In the genomic region with DNA sequence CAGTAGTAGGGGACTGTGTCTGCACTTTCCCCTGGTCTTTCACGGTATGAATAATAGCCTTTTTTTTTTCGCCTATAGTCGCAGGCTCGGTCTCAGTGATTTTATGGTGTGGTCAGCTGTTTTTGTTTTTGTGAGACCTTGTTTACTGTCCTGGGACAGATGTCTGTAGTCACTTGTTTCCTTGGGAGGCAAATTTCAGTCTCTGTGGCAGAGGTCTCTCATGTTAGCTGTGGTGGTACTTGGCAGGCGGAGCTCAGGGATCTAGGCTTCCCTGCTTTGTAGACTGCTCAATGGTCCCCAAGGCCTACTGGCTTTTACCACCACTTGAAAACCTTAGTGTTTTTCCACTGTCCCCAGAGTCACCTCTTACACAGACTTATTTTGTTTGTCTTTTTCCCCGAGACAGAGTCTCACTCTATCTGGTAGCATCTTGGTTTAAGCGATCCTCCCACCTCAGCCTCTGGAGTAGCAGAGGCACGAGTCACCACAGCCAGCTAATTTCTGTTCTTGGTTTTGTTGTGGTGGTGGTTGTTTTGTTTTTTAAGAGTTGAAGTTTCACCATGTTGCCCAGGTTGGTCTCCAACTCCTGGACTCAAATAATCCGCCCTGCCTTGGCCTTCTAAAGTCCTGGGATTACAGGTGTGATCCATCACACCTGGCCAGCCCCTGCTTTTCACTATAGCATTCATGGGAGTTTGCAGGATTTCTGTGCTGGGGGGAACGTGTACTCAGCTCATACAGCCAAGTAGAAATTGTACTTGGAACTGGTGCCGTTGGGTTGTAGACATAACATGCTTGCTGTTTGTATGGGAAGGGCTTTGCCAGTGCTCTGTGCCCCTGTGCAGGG, we compare ENCODE assay signal across 9 cellular contexts. TPM values are rescaled to one million over a fixed set of nuclear protein-coding genes. Genes with fewer than 3 reads are reported as not detected.
DNase-seq lines count a peak whose midpoint lies in the region; ATAC-seq, FAIRE-seq and TF ChIP-seq lines count a peak whose summit lies in the region.
"Had no signal": no experiment of that assay in that cellular context is flagged by ENCODE, and none has a peak within 500 bp of the region (broad histone marks: within the 10 kb centered on the region; RNA-seq: fewer than 3 reads in every experiment).

No MANE protein-coding gene starts in this region.

- H3K9me3 ChIP-seq in AG04450 (ENCODE audit: control insufficient read depth, insufficient read depth, low read length) (peaks cover 3% of the 10 kb centered on the region; the same call in 1 of the 2 replicates), HUES6 (ENCODE audit: control insufficient read depth, insufficient read depth, low read depth, low read length) (no peaks in the 10 kb centered on the region; the same call in 1 of the 2 replicates), astrocyte (ENCODE audit: insufficient read depth, low read depth, low read length) (no peaks in the 10 kb centered on the region), neuron (ENCODE audit: low read length) (no peaks in the 10 kb centered on the region)

- H3K36me3 ChIP-seq in HUES6 (ENCODE audit: control insufficient read depth, insufficient read depth, low read length) (no peaks in the 10 kb centered on the region), astrocyte (ENCODE audit: insufficient read depth, low read length) (no peaks in the 10 kb centered on the region), neuron (ENCODE audit: insufficient read depth, low read length) (no peaks in the 10 kb centered on the region)

- H3K27ac ChIP-seq in AG04450 (ENCODE audit: low read depth, low read length) (peak overlapping the region; percentile 82), HUES6 (ENCODE audit: low read depth, low read length) (no peak overlapping the region), astrocyte (ENCODE audit: low read depth, low read length) (peak overlapping the region; percentile 33)

- TF ChIP-seq CTCF in AG04450 (IDR thresholded peaks at IDR 0.05; ENCODE audit: low read depth, low read length) (no peak), astrocyte (IDR thresholded peaks at IDR 0.05; ENCODE audit: insufficient read depth, low read depth, low read length) (no peak), type B pancreatic cell (conservative IDR thresholded peaks at IDR 0.05) (no peak)

- CTCF ChIA-PET in AG04450 (lab: Charles Lee) = interaction anchor here (0.6 kb wide), 1 partner anchor 53 kb away, joined by 3 read pairs; no protein-coding TSS in a partner anchor

- peak overlapping the region; percentile 61 for H3K4me2 ChIP-seq in astrocyte (ENCODE audit: low read length)

- peaks cover 11% of the 10 kb centered on the region for H3K4me1 ChIP-seq in HUES6 (ENCODE audit: control insufficient read depth, insufficient read depth, low read length)
- peaks cover 28% of the 10 kb centered on the region for H3K4me1 ChIP-seq in astrocyte (ENCODE audit: insufficient read depth, low read length)
- H3K4me1 ChIP-seq in neuron (ENCODE audit: insufficient read depth, low read length) = peaks cover 20% of the 10 kb centered on the region

- no peaks in the 10 kb centered on the region for H4K20me1 ChIP-seq in astrocyte (ENCODE audit: insufficient read depth, low read length)

- H3K27ac Mint-ChIP-seq in astrocyte (ENCODE audit: unreplicated experiment) = no peak overlapping the region
- no peak overlapping the region for H3K27ac Mint-ChIP-seq in type B pancreatic cell
- H3K27ac Mint-ChIP-seq: brain had no signal

- no peak for DNase-seq in AG04450 (ENCODE audit: low read depth, low spot score)
- no peak for DNase-seq in astrocyte (ENCODE audit: low read depth)
- DNase-seq in type B pancreatic cell (ENCODE audit: extremely low spot score, unreplicated experiment) = no peak
- no peak for DNase-seq in NCI-H1694 (lab: John Stamatoyannopoulos, UW)
- no peak for DNase-seq in SIG-M5 treated with dmso at 0.1 percent for 504 hours (lab: John Stamatoyannopoulos, UW; ENCODE audit: unreplicated experiment)

- H3K36me3 Mint-ChIP-seq in astrocyte (ENCODE audit: low read depth, unreplicated experiment) = no peaks in the 10 kb centered on the region
- no peaks in the 10 kb centered on the region for H3K36me3 Mint-ChIP-seq in type B pancreatic cell
- H3K36me3 Mint-ChIP-seq: brain had no signal

- H2AFZ ChIP-seq in astrocyte (ENCODE audit: low read depth, low read length) = no peak overlapping the region
- no peak overlapping the region for H2AFZ ChIP-seq in neuron (ENCODE audit: low read depth, low read length)

- H3K9ac ChIP-seq in HUES6 (ENCODE audit: low read length) (no peak overlapping the region), astrocyte (ENCODE audit: low read length) (peak overlapping the region; percentile 11)

- H3K4me1 Mint-ChIP-seq in astrocyte (ENCODE audit: low read depth, unreplicated experiment) (peaks cover 8% of the 10 kb centered on the region), type B pancreatic cell (ENCODE audit: unreplicated experiment) (peaks cover 19% of the 10 kb centered on the region)

- peaks cover 2% of the 10 kb centered on the region for H3K9me3 Mint-ChIP-seq in astrocyte (ENCODE audit: unreplicated experiment)
- no peaks in the 10 kb centered on the region for H3K9me3 Mint-ChIP-seq in type B pancreatic cell

- H3K4me3 Mint-ChIP-seq in astrocyte (ENCODE audit: unreplicated experiment) = no peak overlapping the region
- H3K4me3 Mint-ChIP-seq in type B pancreatic cell = no peak overlapping the region
- H3K4me3 Mint-ChIP-seq: brain had no signal

- H3K27me3 ChIP-seq in AG04450 (ENCODE audit: control insufficient read depth, insufficient read depth, low read length) (no peaks in the 10 kb centered on the region), HUES6 (ENCODE audit: control insufficient read depth, insufficient read depth, low read length) (no peaks in the 10 kb centered on the region), astrocyte (ENCODE audit: insufficient read depth, low read length) (no peaks in the 10 kb centered on the region), neuron (ENCODE audit: insufficient read depth, low read length) (no peaks in the 10 kb centered on the region)

- ATAC-seq in GM19328 (IDR thresholded peaks at IDR 0.05; ENCODE audit: unreplicated experiment) = no peak

- no peaks in the 10 kb centered on the region for H3K79me2 ChIP-seq in astrocyte (ENCODE audit: insufficient read depth, low read length)

- H3K4me3 ChIP-seq in AG04450 (ENCODE audit: low read depth, low read length) = no peak overlapping the region
- peak overlapping the region; percentile 17; the same call in 1 of the 2 replicates for H3K4me3 ChIP-seq in HUES6 (ENCODE audit: low read depth, low read length)
- H3K4me3 ChIP-seq in astrocyte (ENCODE audit: insufficient read depth, low read depth, low read length) = no peak overlapping the region
- H3K4me3 ChIP-seq in neuron (ENCODE audit: low read length) = peak overlapping the region; percentile 1

- no peaks in the 10 kb centered on the region for H3K27me3 Mint-ChIP-seq in astrocyte (ENCODE audit: low read depth, unreplicated experiment)
- H3K27me3 Mint-ChIP-seq in type B pancreatic cell = no peaks in the 10 kb centered on the region

- FAIRE-seq in astrocyte (lab: Jason Lieb, UNC) = no peak

- POLR2A ChIA-PET in AG04450 (lab: Yijun Ruan, JAX) = interaction anchor here (1.2 to 2.2 kb wide), 2 partner anchors 10 to 285 kb away, joined by 4 to 31 read pairs; partner anchors contain the start of gene RNU1-2

RNA-seq across cellular contexts. Expression of gene RNU1-2, which starts 10.3 kb away (rescaled TPM):
- under 0.01 TPM in 1 of 2 replicates, not detected in the other for polyA plus RNA-seq in AG04450 (2011; rRNA removed)
- 32,191 and 46,154 TPM in 2 replicates for polyA minus RNA-seq in AG04450 (2011; rRNA and poly(A)+ RNA removed)
- 1,356 and 1,553 TPM in 2 replicates for total RNA-seq in astrocyte
- total RNA-seq in type B pancreatic cell (ENCODE audit: low replicate concordance) = 2,993 and 3,564 TPM in 2 replicates

RNA-seq across cellular contexts. Expression of gene CROCC, which starts 15.7 kb away (rescaled TPM):
- 3.9 and 4.2 TPM in 2 replicates for polyA plus RNA-seq in AG04450 (2011; rRNA removed)
- polyA minus RNA-seq in AG04450 (2011; rRNA and poly(A)+ RNA removed) = 4.3 and 5.7 TPM in 2 replicates
- total RNA-seq in astrocyte = 12.1 and 15.9 TPM in 2 replicates
- 23.5 and 40.1 TPM in 2 replicates for total RNA-seq in type B pancreatic cell (ENCODE audit: low replicate concordance)

Comparison
In these comparisons a context has a peak if more than half of its experiments do, and no peak if none do; other contexts are left out.
1. H3K4me3 ChIP-seq: peak in HUES6 (single experiment) and neuron (single experiment); none in AG04450 (single experiment) and astrocyte (single experiment).